Comparison of ENCODE assay signal across 23 cellular contexts in the genomic region with DNA sequence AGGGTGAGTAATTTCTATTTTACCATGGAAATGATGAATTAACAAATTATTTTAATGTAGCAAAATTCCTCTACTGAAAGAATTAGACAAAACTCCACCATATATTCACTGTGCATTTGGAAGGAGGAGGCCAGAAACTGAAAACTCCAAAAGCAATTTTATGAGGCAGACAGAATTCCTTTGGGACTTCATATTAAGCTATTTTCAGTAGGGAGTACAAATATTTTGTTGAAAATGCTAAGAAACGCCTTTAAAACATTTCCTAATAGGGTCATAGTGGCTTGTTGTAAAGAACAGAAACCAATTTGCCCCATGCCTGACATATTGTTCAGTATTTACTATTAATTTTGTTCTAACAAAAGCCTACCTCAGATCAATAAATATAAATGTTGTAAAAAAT.
DNase-seq lines count a peak whose midpoint lies in the region; ATAC-seq and TF ChIP-seq lines count a peak whose summit lies in the region.
"Had no signal": no experiment of that assay in that cellular context is flagged by ENCODE, and none has a peak within 500 bp of the region (broad histone marks: within the 10 kb centered on the region; RNA-seq: fewer than 3 reads in every experiment).

No MANE protein-coding gene starts in this region.

- POLR2A ChIA-PET in AG04450 (lab: Yijun Ruan, JAX): interaction anchor here (1.4 kb wide), 1 partner anchor 26 kb away, joined by 5 read pairs; no protein-coding TSS in a partner anchor

- no peak overlapping the region for H4K8ac ChIP-seq in H9 (replicated peaks; ENCODE audit: insufficient read length, low read depth, low read length)

- H3K27me3 Mint-ChIP-seq in H9 (ENCODE audit: low read depth): no peaks in the 10 kb centered on the region
- H3K27me3 Mint-ChIP-seq: activated B cell treated with CpG ODN at 0.5 μM for 24 hours had no signal

- H2AK5ac ChIP-seq in H9 (ENCODE audit: insufficient read length, low read length): no peak overlapping the region

- no peaks in the 10 kb centered on the region for H3K23me2 ChIP-seq in H9 (ENCODE audit: insufficient read length, low read depth, low read length, poor library complexity, severe bottlenecking)

- no peak overlapping the region for H3K14ac ChIP-seq in H9 (ENCODE audit: insufficient read depth, low read length)

- peak overlapping the region; percentile 66 for H3K27ac ChIP-seq in AG04450 (ENCODE audit: low read depth, low read length)
- peak overlapping the region; percentile 44 to 83 for H3K27ac ChIP-seq in coronary artery
- H3K27ac ChIP-seq in H9 (ENCODE audit: insufficient read length, low read depth, low read length): no peak overlapping the region
- H3K27ac ChIP-seq: adrenal gland; BLaER1 treated with 17β-estradiol and CSF1 and Interleukin-3, amounts not matched to agents 10 nM and 100 nM had no signal

- H4K20me1 ChIP-seq in H9 (ENCODE audit: control insufficient read depth, insufficient read depth, insufficient read length): no peaks in the 10 kb centered on the region
- H4K20me1 ChIP-seq: BLaER1 treated with 17β-estradiol and CSF1 and Interleukin-3, amounts not matched to agents 10 nM and 100 nM had no signal

- H2BK15ac ChIP-seq in H9 (ENCODE audit: low read depth, low read length): no peak overlapping the region

- H3K9ac ChIP-seq in H9 (ENCODE audit: extremely low read depth, insufficient read length, low read length): no peak overlapping the region
- H3K9ac ChIP-seq: BLaER1 treated with 17β-estradiol and CSF1 and Interleukin-3, amounts not matched to agents 10 nM and 100 nM had no signal

- no peaks in the 10 kb centered on the region for H3K9me3 Mint-ChIP-seq in H9
- H3K9me3 Mint-ChIP-seq: activated B cell treated with CpG ODN at 0.5 μM for 24 hours; central memory CD8-positive, alpha-beta T cell; immature natural killer cell had no signal

- TF ChIP-seq CTCF in AG04450 (IDR thresholded peaks at IDR 0.05; ENCODE audit: low read depth, low read length) (no peak), coronary artery (IDR thresholded peaks at IDR 0.05) (no peak), H9 (conservative IDR thresholded peaks at IDR 0.05) (no peak)

- H3K4me3 Mint-ChIP-seq in H9: no peak overlapping the region
- H3K4me3 Mint-ChIP-seq: activated B cell treated with CpG ODN at 0.5 μM for 24 hours; central memory CD8-positive, alpha-beta T cell; immature natural killer cell had no signal

- DNase-seq in AG04450 (ENCODE audit: low read depth, low spot score): no peak
- peak; percentile 22 for DNase-seq in M059J (ENCODE audit: low read depth)
- no peak for DNase-seq in coronary artery (ENCODE audit: low spot score)
- peak; percentile 37 for DNase-seq in myocyte (ENCODE audit: low read depth)
- no peak for DNase-seq in iPS-NIHi7 (ENCODE audit: extremely low spot score)
- DNase-seq in T1000 (lab: John Stamatoyannopoulos, UW): no peak
- DNase-seq in H9: no peak
- DNase-seq: activated B cell treated with CpG ODN at 0.5 μM for 24 hours; activated CD4-positive, alpha-beta T cell treated with anti-CD3 and anti-CD28 coated beads, Interleukin-2, amount 50 U/mL, for 48 hours; activated gamma-delta T cell; adrenal gland; effector CD4-positive, alpha-beta T cell; heart right ventricle; immature natural killer cell; left lung; NCI-H1417 treated with DMSO at 0.1 percent for 48 hours; NCI-H69; SIG-M5; substantia nigra had no signal

- no peak overlapping the region for H2BK12ac ChIP-seq in H9 (ENCODE audit: insufficient read length, low read depth, low read length)

- peaks cover 4 to 9% of the 10 kb centered on the region in 2 experiments for H3K4me1 Mint-ChIP-seq in H9
- H3K4me1 Mint-ChIP-seq: central memory CD8-positive, alpha-beta T cell; immature natural killer cell had no signal

- no peak overlapping the region for H3K18ac ChIP-seq in H9 (ENCODE audit: insufficient read length, low read depth, low read length)

- H3K4me3 ChIP-seq in AG04450 (ENCODE audit: low read depth, low read length) (no peak overlapping the region), coronary artery (no peak overlapping the region)
- H3K4me3 ChIP-seq: adrenal gland; BLaER1 treated with 17β-estradiol and CSF1 and Interleukin-3, amounts not matched to agents 10 nM and 100 nM; esophagus muscularis mucosa; heart right ventricle; left lung had no signal

- H3K23ac ChIP-seq in H9 (ENCODE audit: insufficient read length, low read depth, low read length): no peak overlapping the region

- CTCF ChIA-PET in AG04450 (lab: Charles Lee): interaction anchor here (1.2 to 1.9 kb wide), 2 partner anchors 198 to 264 kb away, joined by 3 to 7 read pairs; no protein-coding TSS in a partner anchor

- no peaks in the 10 kb centered on the region; the same call in 1 of the 2 replicates for H3K4me1 ChIP-seq in H9 (ENCODE audit: insufficient read depth, low read length)
- H3K4me1 ChIP-seq: adrenal gland; BLaER1 treated with 17β-estradiol and CSF1 and Interleukin-3, amounts not matched to agents 10 nM and 100 nM; left lung had no signal

- H2AFZ ChIP-seq in H9 (ENCODE audit: low read length): no peak overlapping the region

- peaks cover 4% of the 10 kb centered on the region; the same call in 1 of the 2 replicates for H3K9me3 ChIP-seq in AG04450 (ENCODE audit: control insufficient read depth, insufficient read depth, low read length)
- H3K9me3 ChIP-seq in H9 (ENCODE audit: control insufficient read depth, low read depth, low read length): no peaks in the 10 kb centered on the region
- H3K9me3 ChIP-seq: adrenal gland; BLaER1 treated with 17β-estradiol and CSF1 and Interleukin-3, amounts not matched to agents 10 nM and 100 nM; left lung had no signal

- H3K4ac ChIP-seq in H9 (ENCODE audit: low read depth, low read length): no peak overlapping the region

- H4K5ac ChIP-seq in H9 (ENCODE audit: insufficient read length, low read depth, low read length): no peak overlapping the region

- no peak overlapping the region for H3T11ph ChIP-seq in H9 (ENCODE audit: low read length)

- H3K36me3 Mint-ChIP-seq in H9 (ENCODE audit: insufficient read depth in 1 of 3, low read depth in 3 of 3): no peaks in the 10 kb centered on the region
- H3K36me3 Mint-ChIP-seq: immature natural killer cell had no signal

- no peak overlapping the region for H3K27ac Mint-ChIP-seq in H9
- H3K27ac Mint-ChIP-seq: activated B cell treated with CpG ODN at 0.5 μM for 24 hours, immature natural killer cell had no signal

- H3K79me1 ChIP-seq in H9 (ENCODE audit: insufficient read depth, low read depth, low read length, poor library complexity, severe bottlenecking): no peaks in the 10 kb centered on the region

- no peak overlapping the region for H2BK120ac ChIP-seq in H9 (ENCODE audit: low read depth, low read length, poor library complexity, severe bottlenecking)

- H3K27me3 ChIP-seq in AG04450 (ENCODE audit: control insufficient read depth, insufficient read depth, low read length) (no peaks in the 10 kb centered on the region), H9 (ENCODE audit: insufficient read depth, low read length) (no peaks in the 10 kb centered on the region)
- H3K27me3 ChIP-seq: adrenal gland; BLaER1 treated with 17β-estradiol and CSF1 and Interleukin-3, amounts not matched to agents 10 nM and 100 nM; esophagus muscularis mucosa; heart right ventricle; left lung had no signal

- H3K56ac ChIP-seq in H9 (ENCODE audit: insufficient read length, low read depth, low read length): no peak overlapping the region

- no peak overlapping the region for H3K4me2 ChIP-seq in H9 (ENCODE audit: insufficient read depth, insufficient read length, low read length)
- H3K4me2 ChIP-seq: BLaER1 treated with 17β-estradiol and CSF1 and Interleukin-3, amounts not matched to agents 10 nM and 100 nM had no signal

- no peak overlapping the region for H2BK5ac ChIP-seq in H9 (ENCODE audit: insufficient read length, low read length)

- H2BK20ac ChIP-seq in H9 (ENCODE audit: low read depth, low read length, poor library complexity, severe bottlenecking): no peak overlapping the region

- WGBS in H9 (ENCODE audit: extremely low coverage, insufficient read length, low lambda C conversion rate): no CpG with 5 or more reads among the region's 1 CpG

- no peaks in the 10 kb centered on the region for H3K79me2 ChIP-seq in H9 (ENCODE audit: insufficient read depth, low read length)

- no peak overlapping the region for H4K91ac ChIP-seq in H9 (ENCODE audit: insufficient read length, low read depth, low read length)

- ATAC-seq in HG03097 (IDR thresholded peaks at IDR 0.05; ENCODE audit: low FRiP score, unreplicated experiment): no peak

Comparison
In these comparisons a context has a peak if more than half of its experiments do, and no peak if none do; other contexts are left out.
1. DNase-seq: peak in M059J (single experiment) and myocyte (single experiment); none in AG04450 (single experiment), coronary artery (single experiment), iPS-NIHi7 (single experiment), T1000 (single experiment) and H9 (single experiment).